In the genomic region with DNA sequence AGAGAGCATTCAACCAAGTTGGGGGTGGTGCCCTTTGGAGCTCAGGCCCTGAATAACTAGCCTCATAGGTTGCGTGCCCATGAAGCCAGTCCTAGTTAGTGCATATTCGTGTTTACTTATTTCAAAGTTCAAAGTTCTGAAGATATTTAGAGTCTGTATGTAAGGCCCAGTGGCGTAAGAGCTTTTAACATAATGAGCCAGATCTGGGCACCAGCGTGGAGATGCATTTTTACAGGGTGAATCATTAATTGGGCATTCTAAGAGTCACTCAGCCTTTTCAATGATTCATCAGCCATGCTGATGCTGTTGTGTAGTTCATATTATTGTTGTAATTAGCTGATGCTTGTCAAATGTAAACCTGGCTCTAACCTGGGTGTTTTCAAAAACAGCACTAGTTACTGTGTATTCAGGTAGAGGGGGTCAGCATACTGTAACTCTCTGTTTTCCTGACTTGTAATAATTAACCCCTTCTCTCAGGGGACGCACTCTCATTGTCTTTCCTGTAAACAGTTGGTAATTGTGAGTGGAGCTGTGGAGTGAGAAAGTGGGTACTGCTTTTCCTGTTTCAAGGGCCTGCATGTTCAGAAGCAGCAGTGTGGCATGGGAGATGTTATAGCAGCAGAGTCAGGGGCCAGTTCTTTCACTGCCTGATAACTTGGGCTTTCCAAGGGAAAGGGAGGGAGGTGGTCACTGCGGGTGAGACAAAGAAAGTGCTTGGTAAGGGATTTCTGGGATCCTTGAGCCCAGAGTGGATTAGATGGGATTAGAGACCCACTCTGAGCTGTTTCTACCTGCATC, we compare ENCODE assay signal across 9 cellular contexts.
A peak's percentile ranks its signal among the peaks of the same experiment; 100 is the strongest.
DNase-seq lines count a peak whose midpoint lies in the region; ATAC-seq and TF ChIP-seq lines count a peak whose summit lies in the region.
"Had no signal": no experiment of that assay in that cellular context is flagged by ENCODE, and none has a peak within 500 bp of the region (broad histone marks: within the 10 kb centered on the region; RNA-seq: fewer than 3 reads in every experiment).

No MANE protein-coding gene starts in this region.

- intact Hi-C loops in right lobe of liver (cut with DNase I), result no loop called here
- intact Hi-C loops in gastrocnemius medialis (cut with DNase I; ENCODE audit: low total_unique reads), result no loop called here
- intact Hi-C loops in OCI-LY7 (cut with micrococcal nuclease; ENCODE audit: unreplicated experiment), result no loop called here

- H3K27ac Mint-ChIP-seq in activated CD4-positive, alpha-beta memory T cell treated with anti-CD3 and anti-CD28 coated beads, Interleukin-2, amount 10 ng/mL, durations not matched to agents 7 days and 5 days, result no peak overlapping the region

- no peak for TF ChIP-seq CTCF in astrocyte of the cerebellum (IDR thresholded peaks at IDR 0.05; ENCODE audit: low read depth, low read length, missing control alignments)
- TF ChIP-seq CTCF in right lobe of liver (IDR thresholded peaks at IDR 0.05), result no peak
- TF ChIP-seq CTCF in gastrocnemius medialis (IDR thresholded peaks at IDR 0.05 in 4 of 5, conservative IDR thresholded peaks at IDR 0.05 in 1 of 5), result no peak
- TF ChIP-seq CTCF in OCI-LY7 (conservative IDR thresholded peaks at IDR 0.05; ENCODE audit: low read length), result no peak

- H3K4me3 ChIP-seq in HUES48 (ENCODE audit: low read depth, low read length) (no peak overlapping the region), astrocyte of the cerebellum (ENCODE audit: low read depth, low read length) (no peak overlapping the region), right lobe of liver (no peak overlapping the region), gastrocnemius medialis (no peak overlapping the region), OCI-LY7 (ENCODE audit: low read depth, low read length, poor library complexity, severe bottlenecking) (no peak overlapping the region)

- H3K9ac ChIP-seq in HUES48 (ENCODE audit: low read depth, low read length), result no peak overlapping the region

- TF ChIP-seq POLR2A in right lobe of liver (IDR thresholded peaks at IDR 0.05), result no peak
- TF ChIP-seq POLR2A in gastrocnemius medialis (IDR thresholded peaks at IDR 0.05), result no peak

- CTCF ChIA-PET in OCI-LY7 (lab: Charles Lee; ENCODE audit: unreplicated experiment), result no interaction called here
- CTCF ChIA-PET in activated CD4-positive, alpha-beta memory T cell treated with anti-CD3 and anti-CD28 coated beads, Interleukin-2, amount 10 ng/mL, durations not matched to agents 7 days and 5 days (lab: Charles Lee), result no interaction called here

- no peaks in the 10 kb centered on the region for H3K9me2 ChIP-seq in OCI-LY7 (ENCODE audit: insufficient read depth, low read length)

- no peaks in the 10 kb centered on the region for H3K79me2 ChIP-seq in OCI-LY7 (ENCODE audit: insufficient read depth, low read depth, low read length)

- no peaks in the 10 kb centered on the region for H3K9me3 Mint-ChIP-seq in activated CD4-positive, alpha-beta memory T cell treated with anti-CD3 and anti-CD28 coated beads, Interleukin-2, amount 10 ng/mL, durations not matched to agents 7 days and 5 days

- in situ Hi-C loops in astrocyte of the cerebellum (cut with HindIII; ENCODE audit: low sequenced_read_pairs) (no loop called here), gastrocnemius medialis (cut with MboI; ENCODE audit: low sequenced_read_pairs in 4 of 4) (no loop called here)

- 41% methylated on average over 6 of the region's 6 CpGs for WGBS in right lobe of liver (ENCODE audit: insufficient coverage, low coverage, low lambda C conversion rate, missing lambda C conversion rate)

- no peaks in the 10 kb centered on the region for H3K36me3 Mint-ChIP-seq in activated CD4-positive, alpha-beta memory T cell treated with anti-CD3 and anti-CD28 coated beads, Interleukin-2, amount 10 ng/mL, durations not matched to agents 7 days and 5 days (ENCODE audit: low read depth)

- no peak overlapping the region for H3K4me2 ChIP-seq in OCI-LY7 (ENCODE audit: low read length)

- H3K9me3 ChIP-seq in HUES48 (ENCODE audit: control insufficient read depth, insufficient read depth, low read length) (no peaks in the 10 kb centered on the region), right lobe of liver (no peaks in the 10 kb centered on the region), gastrocnemius medialis (no peaks in the 10 kb centered on the region), OCI-LY7 (ENCODE audit: low read length) (no peaks in the 10 kb centered on the region)

- H3K27me3 ChIP-seq in HUES48 (ENCODE audit: control insufficient read depth, insufficient read depth, low read length), result peaks cover 3% of the 10 kb centered on the region; the same call in 1 of the 2 replicates
- no peaks in the 10 kb centered on the region for H3K27me3 ChIP-seq in right lobe of liver
- no peaks in the 10 kb centered on the region for H3K27me3 ChIP-seq in gastrocnemius medialis

- H3K27ac ChIP-seq in HUES48 (ENCODE audit: low read depth, low read length) (peak overlapping the region; percentile 50), right lobe of liver (peak overlapping the region; percentile 54 to 91 (median 75)), gastrocnemius medialis (no peak overlapping the region), OCI-LY7 (ENCODE audit: low read depth, low read length, poor library complexity, severe bottlenecking) (no peak overlapping the region)

- peak; percentile 56 to 73 (median 66) for ATAC-seq in right lobe of liver
- ATAC-seq in gastrocnemius medialis, result no peak

- POLR2A ChIA-PET in OCI-LY7 (lab: Charles Lee), result no interaction called here
- POLR2A ChIA-PET in activated CD4-positive, alpha-beta memory T cell treated with anti-CD3 and anti-CD28 coated beads, Interleukin-2, amount 10 ng/mL, durations not matched to agents 7 days and 5 days (lab: Charles Lee), result no interaction called here

- H4K20me1 ChIP-seq in OCI-LY7 (ENCODE audit: insufficient read depth, low read length), result no peaks in the 10 kb centered on the region

- peaks cover 37% of the 10 kb centered on the region for H3K4me1 ChIP-seq in HUES48 (ENCODE audit: control insufficient read depth, insufficient read depth, low read length)
- H3K4me1 ChIP-seq in right lobe of liver, result peaks cover 0 to 75% (median 24%) of the 10 kb centered on the region in 4 donors
- no peaks in the 10 kb centered on the region for H3K4me1 ChIP-seq in gastrocnemius medialis
- H3K4me1 ChIP-seq in OCI-LY7 (ENCODE audit: insufficient read depth, low read length, poor library complexity, severe bottlenecking), result no peaks in the 10 kb centered on the region

- DNase-seq in AG08396 (ENCODE audit: low spot score) (peak; percentile 82), astrocyte of the cerebellum (ENCODE audit: low read depth) (peak; percentile 95), right lobe of liver (peak; percentile 60 to 90 (median 84)), gastrocnemius medialis (no peak), OCI-LY7 (ENCODE audit: low spot score) (no peak)
- DNase-seq in activated CD4-positive, CD25-positive, alpha-beta regulatory T cell (lab: John Stamatoyannopoulos, UW), result no peak
- DNase-seq in activated CD4-positive, alpha-beta memory T cell treated with anti-CD3 and anti-CD28 coated beads, Interleukin-2, amount 10 ng/mL, durations not matched to agents 7 days and 5 days, result no peak

- H3K36me3 ChIP-seq in HUES48 (ENCODE audit: control insufficient read depth, insufficient read depth, low read length), result no peaks in the 10 kb centered on the region
- H3K36me3 ChIP-seq in right lobe of liver, result no peaks in the 10 kb centered on the region
- no peaks in the 10 kb centered on the region for H3K36me3 ChIP-seq in gastrocnemius medialis
- no peaks in the 10 kb centered on the region for H3K36me3 ChIP-seq in OCI-LY7 (ENCODE audit: insufficient read depth, low read length)

- H3K4me1 Mint-ChIP-seq in activated CD4-positive, alpha-beta memory T cell treated with anti-CD3 and anti-CD28 coated beads, Interleukin-2, amount 10 ng/mL, durations not matched to agents 7 days and 5 days, result no peaks in the 10 kb centered on the region
- H3K4me1 Mint-ChIP-seq: central memory CD8-positive, alpha-beta T cell had no signal

- H2AFZ ChIP-seq in OCI-LY7 (ENCODE audit: low read length), result no peak overlapping the region

- BruUV-seq in OCI-LY7 (replicated peaks; lab: Mats Ljungman, UMichigan), result no TSS peak

- no peak overlapping the region for H3K4me3 Mint-ChIP-seq in activated CD4-positive, alpha-beta memory T cell treated with anti-CD3 and anti-CD28 coated beads, Interleukin-2, amount 10 ng/mL, durations not matched to agents 7 days and 5 days
- H3K4me3 Mint-ChIP-seq: central memory CD8-positive, alpha-beta T cell had no signal

- H3K27me3 Mint-ChIP-seq in activated CD4-positive, alpha-beta memory T cell treated with anti-CD3 and anti-CD28 coated beads, Interleukin-2, amount 10 ng/mL, durations not matched to agents 7 days and 5 days, result peaks cover under 1% of the 10 kb centered on the region

Comparison
In these comparisons a context has a peak if more than half of its experiments do, and no peak if none do; other contexts are left out.
1. DNase-seq: peak in AG08396 (single experiment), astrocyte of the cerebellum (single experiment) and right lobe of liver (3 of 3); none in gastrocnemius medialis (0 of 2), activated CD4-positive, CD25-positive, alpha-beta regulatory T cell (0 of 4), OCI-LY7 (single experiment) and activated CD4-positive, alpha-beta memory T cell treated with anti-CD3 and anti-CD28 coated beads, Interleukin-2, amount 10 ng/mL, durations not matched to agents 7 days and 5 days (single experiment).
2. H3K27ac ChIP-seq: peak in HUES48 (single experiment) and right lobe of liver (3 of 3); none in gastrocnemius medialis (0 of 4) and OCI-LY7 (single experiment).
3. ATAC-seq: peak in right lobe of liver (4 of 4); none in gastrocnemius medialis (0 of 2).